In genomic region chr3:122681294-122682015, GRCh38 we compare ENCODE assay signal across 8 cellular contexts. TPM values are rescaled to one million over a fixed set of nuclear protein-coding genes. Genes with fewer than 3 reads are reported as not detected.
DNase-seq lines count a peak whose midpoint lies in the region; ATAC-seq, FAIRE-seq and TF ChIP-seq lines count a peak whose summit lies in the region.

No MANE protein-coding gene starts in this region.

- H3K9me3 ChIP-seq in A549 = no peaks in the 10 kb centered on the region
- H3K9me3 ChIP-seq in HUES64 (ENCODE audit: insufficient read depth, low read depth, low read length) = no peaks in the 10 kb centered on the region
- H3K9me3 ChIP-seq in mesodermal cell (ENCODE audit: control insufficient read depth, low read length) = no peaks in the 10 kb centered on the region

- 36% methylated on average over 23 of the region's 23 CpGs for WGBS in A549 (ENCODE audit: missing lambda C conversion rate)
- WGBS in HUES64 = 52% methylated on average over 23 of the region's 23 CpGs
- WGBS in mesodermal cell (ENCODE audit: insufficient coverage in 2 of 2), 2 experiments = 72 to 90% methylated on average over 11 to 12 of the region's 23 CpGs

- no peak for TF ChIP-seq EP300 in A549 (IDR thresholded peaks at IDR 0.05)

- CTCF ChIA-PET in A549 (lab: Yijun Ruan, JAX) = interaction anchor here (0.6 to 4.6 kb wide), 7 partner anchors 19 to 347 kb away, joined by 3 to 52 read pairs (median 3); no protein-coding TSS in a partner anchor

- TF ChIP-seq CTCF in A549 (IDR thresholded peaks at IDR 0.05) (no peak), cardiac fibroblast (IDR thresholded peaks at IDR 0.05; ENCODE audit: low read depth, low read length) (no peak)

- H3K27me3 ChIP-seq in HUES64 (ENCODE audit: insufficient read depth, low read length) = peaks cover 17% of the 10 kb centered on the region; the same call in 1 of the 2 replicates

- ATAC-seq in A549 = no peak
- ATAC-seq in GM21723 (IDR thresholded peaks at IDR 0.05; ENCODE audit: unreplicated experiment) = no peak

- POLR2A ChIA-PET in A549 (lab: Yijun Ruan, JAX) = no interaction called here

- 0 out of 2 replicates have a peak, but pooled peaks cover 7% of the 10 kb centered on the region for H3K36me3 ChIP-seq in HUES64 (ENCODE audit: insufficient read depth, low read length)
- no peaks in the 10 kb centered on the region for H3K36me3 ChIP-seq in mesodermal cell (ENCODE audit: control insufficient read depth, insufficient read depth, low read length)

- H3K4me3 ChIP-seq in A549 = peak overlapping the region; percentile 73
- peak overlapping the region; percentile 86 for H3K4me3 ChIP-seq in HUES64 (ENCODE audit: low read length)
- H3K4me3 ChIP-seq in cardiac fibroblast (replicated peaks in 1 of 2; ENCODE audit: low read depth in 2 of 2, low read length in 2 of 2) = peak overlapping the region; percentile 85 to 90
- peak overlapping the region; percentile 57 for H3K4me3 ChIP-seq in mesodermal cell (ENCODE audit: extremely low read depth, insufficient read depth, low read length, poor library complexity, severe bottlenecking)

- TF ChIP-seq RAD21 in A549 (conservative IDR thresholded peaks at IDR 0.05 in 1 of 2, IDR thresholded peaks at IDR 0.05 in 1 of 2) = no peak

- H3K27ac ChIP-seq in A549 (peak overlapping the region; percentile 92 to 95), HUES64 (ENCODE audit: low read depth, low read length) (no peak overlapping the region), mesodermal cell (ENCODE audit: low read depth, low read length, severe bottlenecking) (no peak overlapping the region)

- TF ChIP-seq POLR2A in A549 (IDR thresholded peaks at IDR 0.05; ENCODE audit: low read length) = no peak

- FAIRE-seq in A549 (lab: Jason Lieb, UNC) = no peak
- FAIRE-seq in frontal cortex (lab: Jason Lieb, UNC) = no peak

- peak overlapping the region; percentile 68 for H3K9ac ChIP-seq in HUES64 (ENCODE audit: low read depth, low read length)

- peak overlapping the region; percentile 93 for H3K4me2 ChIP-seq in A549

- H3K4me1 ChIP-seq in A549 (peaks cover 17% of the 10 kb centered on the region), HUES64 (ENCODE audit: insufficient read depth, low read length) (peaks cover 5% of the 10 kb centered on the region), mesodermal cell (ENCODE audit: control insufficient read depth, insufficient read depth, low read length, poor library complexity, severe bottlenecking) (peaks cover 7% of the 10 kb centered on the region)

- DNase-seq in A549 (ENCODE audit: low read depth in 1 of 2, low spot score in 1 of 2) = no peak
- peak in 1 of 2 donors; percentile 12 for DNase-seq in cardiac fibroblast (ENCODE audit: low read depth in 2 of 2)
- DNase-seq in frontal cortex (ENCODE audit: low spot score in 2 of 2) = no peak
- no peak for DNase-seq in NCI-H146 treated with DMSO at 0.1 percent for 48 hours (lab: John Stamatoyannopoulos, UW; ENCODE audit: unreplicated experiment)
- DNase-seq in NK-92 treated with Interleukin-12 subunit alpha and Interleukin-12 subunit beta, amount 100 ng/mL, for 24 hours (lab: John Stamatoyannopoulos, UW) = no peak

TF ChIP-seq in A549, 52 proteins besides CTCF, POLR2A, EP300 and RAD21:
- TF ChIP-seq MAX (IDR thresholded peaks at IDR 0.05) (peak; percentile 8; the same call in 1 of the 2 replicates), CHD4 (IDR thresholded peaks at IDR 0.05; ENCODE audit: borderline replicate concordance) (no peak)

RNA-seq across cellular contexts. Expression of gene PARP14, which starts 0.8 kb away (rescaled TPM):
- polyA plus RNA-seq in A549 (2011; rRNA removed) (23.0 and 23.6 TPM in 2 replicates), A549 (2017; fragmentation: RNase III; extraction: RNeasy Plus Mini Kit Qiagen cat#74134 plus additional on column Dnase treatment) (7.5 to 8.7 TPM (median 8.7 TPM) in 3 replicates)
- polyA plus RNA-seq in A549 (2012; cell fraction: cytosol; rRNA removed) = 3.2 and 3.8 TPM in 2 replicates
- polyA plus RNA-seq in A549 (2012; cell fraction: nucleus; rRNA removed) = 6.3 and 10.9 TPM in 2 replicates
- polyA minus RNA-seq in A549 (2011; rRNA and poly(A)+ RNA removed) = 25.6 and 28.5 TPM in 2 replicates
- 6.0 TPM for polyA plus RNA-seq in HUES64 (2013, experiment 1 of 2)
- 5.8 TPM for polyA plus RNA-seq in HUES64 (2013, experiment 2 of 2)
- 9.3 TPM for polyA plus RNA-seq in mesodermal cell (2013, experiment 1 of 2)
- polyA plus RNA-seq in mesodermal cell (2013, experiment 2 of 2) = 8.0 TPM
- 7.3 TPM for total RNA-seq in frontal cortex

Comparison
In these comparisons a context has a peak if more than half of its experiments do, and no peak if none do; other contexts are left out.
1. H3K27ac ChIP-seq: peak in A549 (2 of 2); none in HUES64 (single experiment) and mesodermal cell (single experiment).
2. Peak in every context shown above with its lines, with median percentiles within 50 percentile points of each other: H3K4me3 ChIP-seq.